ENCODE assay signal across 1 cellular context in genomic region chr9:4328723-4329122, GRCh38.
TF ChIP-seq lines count a peak whose summit lies in the region.

No MANE protein-coding gene starts in this region.

TF ChIP-seq in WTC11, 78 proteins besides CTCF, POLR2A, EP300 and RAD21 (continued from another document):
- TF ChIP-seq MYBL2 (CRISPR knock-in tag; IDR thresholded peaks at IDR 0.05) = no peak
- TF ChIP-seq, protein P1, sequence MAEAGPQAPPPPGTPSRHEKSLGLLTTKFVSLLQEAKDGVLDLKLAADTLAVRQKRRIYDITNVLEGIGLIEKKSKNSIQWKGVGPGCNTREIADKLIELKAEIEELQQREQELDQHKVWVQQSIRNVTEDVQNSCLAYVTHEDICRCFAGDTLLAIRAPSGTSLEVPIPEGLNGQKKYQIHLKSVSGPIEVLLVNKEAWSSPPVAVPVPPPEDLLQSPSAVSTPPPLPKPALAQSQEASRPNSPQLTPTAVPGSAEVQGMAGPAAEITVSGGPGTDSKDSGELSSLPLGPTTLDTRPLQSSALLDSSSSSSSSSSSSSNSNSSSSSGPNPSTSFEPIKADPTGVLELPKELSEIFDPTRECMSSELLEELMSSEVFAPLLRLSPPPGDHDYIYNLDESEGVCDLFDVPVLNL (CRISPR knock-in tag; IDR thresholded peaks at IDR 0.05; ENCODE audit: borderline replicate concordance, low read depth) = no peak
- no peak for TF ChIP-seq ZNF138 (CRISPR knock-in tag; conservative IDR thresholded peaks at IDR 0.05)
- TF ChIP-seq AFF4 (CRISPR knock-in tag; IDR thresholded peaks at IDR 0.05; ENCODE audit: borderline replicate concordance) = no peak
- TF ChIP-seq ZNF532 (CRISPR knock-in tag; IDR thresholded peaks at IDR 0.05; ENCODE audit: borderline replicate concordance) = no peak
- no peak for TF ChIP-seq GRHL2 (CRISPR knock-in tag; IDR thresholded peaks at IDR 0.05; ENCODE audit: insufficient replicate concordance, severe bottlenecking)
- TF ChIP-seq, protein P2, sequence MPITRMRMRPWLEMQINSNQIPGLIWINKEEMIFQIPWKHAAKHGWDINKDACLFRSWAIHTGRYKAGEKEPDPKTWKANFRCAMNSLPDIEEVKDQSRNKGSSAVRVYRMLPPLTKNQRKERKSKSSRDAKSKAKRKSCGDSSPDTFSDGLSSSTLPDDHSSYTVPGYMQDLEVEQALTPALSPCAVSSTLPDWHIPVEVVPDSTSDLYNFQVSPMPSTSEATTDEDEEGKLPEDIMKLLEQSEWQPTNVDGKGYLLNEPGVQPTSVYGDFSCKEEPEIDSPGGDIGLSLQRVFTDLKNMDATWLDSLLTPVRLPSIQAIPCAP (CRISPR knock-in tag; IDR thresholded peaks at IDR 0.05) = no peak
- no peak for TF ChIP-seq ZNF317 (CRISPR knock-in tag; IDR thresholded peaks at IDR 0.05; ENCODE audit: borderline replicate concordance, low read depth)
- TF ChIP-seq USF1 (CRISPR knock-in tag; IDR thresholded peaks at IDR 0.05) = no peak
- TF ChIP-seq, protein P3, sequence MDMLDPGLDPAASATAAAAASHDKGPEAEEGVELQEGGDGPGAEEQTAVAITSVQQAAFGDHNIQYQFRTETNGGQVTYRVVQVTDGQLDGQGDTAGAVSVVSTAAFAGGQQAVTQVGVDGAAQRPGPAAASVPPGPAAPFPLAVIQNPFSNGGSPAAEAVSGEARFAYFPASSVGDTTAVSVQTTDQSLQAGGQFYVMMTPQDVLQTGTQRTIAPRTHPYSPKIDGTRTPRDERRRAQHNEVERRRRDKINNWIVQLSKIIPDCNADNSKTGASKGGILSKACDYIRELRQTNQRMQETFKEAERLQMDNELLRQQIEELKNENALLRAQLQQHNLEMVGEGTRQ (CRISPR knock-in tag; IDR thresholded peaks at IDR 0.05) = no peak
- TF ChIP-seq IRF2 (CRISPR knock-in tag; IDR thresholded peaks at IDR 0.05; ENCODE audit: borderline replicate concordance, low read depth) = no peak
- no peak for TF ChIP-seq RORB (CRISPR knock-in tag; IDR thresholded peaks at IDR 0.05)
- no peak for TF ChIP-seq JAZF1 (CRISPR knock-in tag; IDR thresholded peaks at IDR 0.05)
- TF ChIP-seq PRDM15 (CRISPR knock-in tag; IDR thresholded peaks at IDR 0.05) = no peak
- no peak for TF ChIP-seq ATF3 (CRISPR knock-in tag; conservative IDR thresholded peaks at IDR 0.05)
TF ChIP-seq in WTC11: peak in this region for 0.
